ENCODE assay signal across 9 cellular contexts in genomic region chr12:47377414-47378221, GRCh38.
DNase-seq lines count a peak whose midpoint lies in the region; ATAC-seq and TF ChIP-seq lines count a peak whose summit lies in the region.
"Had no signal": no experiment of that assay in that cellular context is flagged by ENCODE, and none has a peak within 500 bp of the region (broad histone marks: within the 10 kb centered on the region; RNA-seq: fewer than 3 reads in every experiment).

No MANE protein-coding gene starts in this region.

- H3K27ac Mint-ChIP-seq in activated naive CD4-positive, alpha-beta T cell treated with anti-CD3 and anti-CD28 coated beads, Interleukin-2, amount 10 ng/mL, durations not matched to agents 7 days and 5 days = peak overlapping the region; percentile 25
- H3K27ac Mint-ChIP-seq in chondrocyte (ENCODE audit: unreplicated experiment) = peak overlapping the region; percentile 92

- no peaks in the 10 kb centered on the region for H3K27me3 ChIP-seq in uterus
- H3K27me3 ChIP-seq: neutrophil had no signal

- no peak overlapping the region for H3K4me3 ChIP-seq in uterus

- no peak overlapping the region for H3K4me3 Mint-ChIP-seq in activated naive CD4-positive, alpha-beta T cell treated with anti-CD3 and anti-CD28 coated beads, Interleukin-2, amount 10 ng/mL, durations not matched to agents 7 days and 5 days
- H3K4me3 Mint-ChIP-seq in chondrocyte (ENCODE audit: unreplicated experiment) = peak overlapping the region; percentile 21

- no peak for TF ChIP-seq POLR2A in uterus (IDR thresholded peaks at IDR 0.05)

- peaks cover 13% of the 10 kb centered on the region for H3K9me3 Mint-ChIP-seq in activated naive CD4-positive, alpha-beta T cell treated with anti-CD3 and anti-CD28 coated beads, Interleukin-2, amount 10 ng/mL, durations not matched to agents 7 days and 5 days
- peaks cover 8% of the 10 kb centered on the region for H3K9me3 Mint-ChIP-seq in chondrocyte (ENCODE audit: low read depth)

- ATAC-seq in HG02623 (IDR thresholded peaks at IDR 0.05; ENCODE audit: unreplicated experiment) = no peak

- CTCF ChIA-PET in activated naive CD4-positive, alpha-beta T cell treated with anti-CD3 and anti-CD28 coated beads, Interleukin-2, amount 10 ng/mL, durations not matched to agents 7 days and 5 days (lab: Charles Lee) = interaction anchor here (0.6 kb wide), 1 partner anchor 70 kb away, joined by 3 read pairs; no protein-coding TSS in a partner anchor

- peaks cover 53% of the 10 kb centered on the region for H3K4me1 Mint-ChIP-seq in activated naive CD4-positive, alpha-beta T cell treated with anti-CD3 and anti-CD28 coated beads, Interleukin-2, amount 10 ng/mL, durations not matched to agents 7 days and 5 days
- H3K4me1 Mint-ChIP-seq in chondrocyte (ENCODE audit: low read depth) = peaks cover 18% of the 10 kb centered on the region

- H3K36me3 ChIP-seq in uterus = no peaks in the 10 kb centered on the region
- H3K36me3 ChIP-seq: neutrophil had no signal

- H3K27ac ChIP-seq in uterus = peak overlapping the region; percentile 83 to 86
- H3K27ac ChIP-seq: neutrophil had no signal

- TF ChIP-seq CTCF in chondrocyte (IDR thresholded peaks at IDR 0.05) (no peak), uterus (IDR thresholded peaks at IDR 0.05) (no peak)

- no peaks in the 10 kb centered on the region for H3K9me3 ChIP-seq in uterus
- H3K9me3 ChIP-seq: neutrophil had no signal

- H3K27me3 Mint-ChIP-seq in activated naive CD4-positive, alpha-beta T cell treated with anti-CD3 and anti-CD28 coated beads, Interleukin-2, amount 10 ng/mL, durations not matched to agents 7 days and 5 days = peaks cover 5% of the 10 kb centered on the region
- H3K27me3 Mint-ChIP-seq in chondrocyte (ENCODE audit: low read depth) = no peaks in the 10 kb centered on the region

- no peak for DNase-seq in activated naive CD4-positive, alpha-beta T cell treated with anti-CD3 and anti-CD28 coated beads, Interleukin-2, amount 10 ng/mL, durations not matched to agents 7 days and 5 days
- DNase-seq in activated naive CD4-positive, alpha-beta T cell (lab: John Stamatoyannopoulos, UW) = no peak
- DNase-seq in chondrocyte (ENCODE audit: low spot score) (no peak), medulla oblongata (ENCODE audit: extremely low spot score) (peak; percentile 64), uterus (peak; percentile 99 to 100), DMS153 treated with DMSO at 0.1 percent for 48 hours (lab: John Stamatoyannopoulos, UW; ENCODE audit: unreplicated experiment) (no peak)
- DNase-seq in effector CD8-positive, alpha-beta T cell (lab: John Stamatoyannopoulos, UW) = no peak

- H3K4me1 ChIP-seq in uterus = peaks cover 0 to 9% of the 10 kb centered on the region in 2 donors

- H3K36me3 Mint-ChIP-seq in activated naive CD4-positive, alpha-beta T cell treated with anti-CD3 and anti-CD28 coated beads, Interleukin-2, amount 10 ng/mL, durations not matched to agents 7 days and 5 days = peaks cover 10% of the 10 kb centered on the region
- peaks cover 1% of the 10 kb centered on the region for H3K36me3 Mint-ChIP-seq in chondrocyte (ENCODE audit: low read depth)

- intact Hi-C loops in uterus (cut with DNase I; ENCODE audit: low total_unique reads) = no loop called here

Comparison
In these comparisons a context has a peak if more than half of its experiments do, and no peak if none do; other contexts are left out.
1. DNase-seq: peak in medulla oblongata (single experiment) and uterus (2 of 2); none in activated naive CD4-positive, alpha-beta T cell treated with anti-CD3 and anti-CD28 coated beads, Interleukin-2, amount 10 ng/mL, durations not matched to agents 7 days and 5 days (single experiment), activated naive CD4-positive, alpha-beta T cell (0 of 4), chondrocyte (single experiment), effector CD8-positive, alpha-beta T cell (single experiment) and DMS153 treated with DMSO at 0.1 percent for 48 hours (single experiment).